In the genomic region with DNA sequence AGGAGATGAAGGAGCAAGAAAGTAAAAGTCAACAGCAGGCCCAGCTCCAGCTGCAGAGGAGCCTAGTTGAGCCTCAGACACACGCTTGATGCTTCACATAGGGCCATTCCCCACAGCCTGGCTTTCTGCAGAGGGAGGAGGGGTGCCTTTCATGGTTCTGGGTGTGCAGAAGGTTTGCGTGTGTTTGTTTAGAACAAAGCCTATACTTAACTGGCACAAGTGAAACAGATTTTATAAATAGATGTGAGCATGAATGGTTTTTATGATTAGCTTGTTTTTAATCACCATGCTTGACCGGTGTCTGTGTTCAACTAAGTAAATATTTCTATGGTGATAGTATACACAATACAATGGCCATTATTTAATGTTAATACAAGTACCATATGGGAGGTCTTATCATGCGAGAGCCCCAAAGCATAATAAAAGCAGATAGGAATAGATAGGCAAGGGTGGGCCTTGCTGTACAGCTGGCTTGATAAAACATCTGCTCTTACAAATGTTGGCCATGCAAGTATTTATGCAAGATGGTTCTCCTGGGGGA, we compare ENCODE assay signal across 13 cellular contexts.
DNase-seq lines count a peak whose midpoint lies in the region; ATAC-seq and TF ChIP-seq lines count a peak whose summit lies in the region.
"Had no signal": no experiment of that assay in that cellular context is flagged by ENCODE, and none has a peak within 500 bp of the region (broad histone marks: within the 10 kb centered on the region; RNA-seq: fewer than 3 reads in every experiment).

No MANE protein-coding gene starts in this region.

- H3K36me3 Mint-ChIP-seq in effector memory CD8-positive, alpha-beta T cell (ENCODE audit: insufficient read depth), result peaks cover 13% of the 10 kb centered on the region

- POLR2A ChIA-PET in OCI-LY7 (lab: Charles Lee), result interaction anchor here (0.6 to 1.5 kb wide), 2 partner anchors 327 to 539 kb away, joined by 4 read pairs; no protein-coding TSS in a partner anchor

- no peak for TF ChIP-seq CTCF in OCI-LY7 (conservative IDR thresholded peaks at IDR 0.05; ENCODE audit: low read length)
- TF ChIP-seq CTCF in prostate gland (IDR thresholded peaks at IDR 0.05), result no peak

- ATAC-seq in HG02852 (IDR thresholded peaks at IDR 0.05; ENCODE audit: unreplicated experiment), result peak; percentile 34
- ATAC-seq in left colon, result peak; percentile 76
- no peak for ATAC-seq in HG03378 (IDR thresholded peaks at IDR 0.05; ENCODE audit: unreplicated experiment)
- no peak for ATAC-seq in effector memory CD8-positive, alpha-beta T cell (replicated peaks)

- no peak overlapping the region for H3K4me2 ChIP-seq in OCI-LY7 (ENCODE audit: low read length)

- DNase-seq in COR-L47 (lab: John Stamatoyannopoulos, UW), result peak; percentile 92
- no peak for DNase-seq in OCI-LY7 (ENCODE audit: low spot score)
- DNase-seq in left colon, result no peak
- DNase-seq in prostate gland (ENCODE audit: low spot score), result no peak
- DNase-seq in effector memory CD8-positive, alpha-beta T cell, result no peak
- DNase-seq in UCSD-AML1 (lab: John Stamatoyannopoulos, UW; ENCODE audit: unreplicated experiment), result no peak
- DNase-seq: activated CD4-positive, CD25-positive, alpha-beta regulatory T cell; central memory CD4-positive, alpha-beta T cell; glutamatergic neuron; NCI-H1694 treated with DMSO at 0.1 percent for 48 hours; pancreas had no signal

- no peaks in the 10 kb centered on the region for H4K20me1 ChIP-seq in OCI-LY7 (ENCODE audit: insufficient read depth, low read length)

- H3K27me3 ChIP-seq in prostate gland (replicated peaks; ENCODE audit: insufficient read depth), result no peaks in the 10 kb centered on the region
- H3K27me3 ChIP-seq: pancreas had no signal

- intact Hi-C loops in OCI-LY7 (cut with micrococcal nuclease; ENCODE audit: unreplicated experiment) (no loop called here), left colon (cut with DNase I, micrococcal nuclease) (loop anchor here in 1 of 2 donors (10.0 kb wide), 1 partner anchor 122 kb away; no protein-coding TSS in a partner anchor), prostate gland (cut with DNase I) (loop anchor here (10.0 kb wide), 1 partner anchor 168 kb away; no protein-coding TSS in a partner anchor)

- H3K27ac Mint-ChIP-seq in effector memory CD8-positive, alpha-beta T cell, result peak overlapping the region in 1 of 2 donors; percentile 97

- H3K4me1 Mint-ChIP-seq in effector memory CD8-positive, alpha-beta T cell (ENCODE audit: low read depth in 2 of 2), result peaks cover 65 to 76% of the 10 kb centered on the region in 2 donors

- peaks cover 14% of the 10 kb centered on the region for H3K4me1 ChIP-seq in OCI-LY7 (ENCODE audit: insufficient read depth, low read length, poor library complexity, severe bottlenecking)
- no peaks in the 10 kb centered on the region for H3K4me1 ChIP-seq in prostate gland (replicated peaks)
- H3K4me1 ChIP-seq: pancreas had no signal

- CTCF ChIA-PET in OCI-LY7 (lab: Charles Lee; ENCODE audit: unreplicated experiment), result no interaction called here

- H3K79me2 ChIP-seq in OCI-LY7 (ENCODE audit: insufficient read depth, low read depth, low read length), result no peaks in the 10 kb centered on the region

- 55% methylated on average over 4 of the region's 4 CpGs for WGBS in prostate gland

- H3K9me3 Mint-ChIP-seq in effector memory CD8-positive, alpha-beta T cell, result no peaks in the 10 kb centered on the region

- no peak overlapping the region for H3K4me3 Mint-ChIP-seq in effector memory CD8-positive, alpha-beta T cell

- H3K36me3 ChIP-seq in OCI-LY7 (ENCODE audit: insufficient read depth, low read length) (no peaks in the 10 kb centered on the region), prostate gland (no peaks in the 10 kb centered on the region)
- H3K36me3 ChIP-seq: pancreas had no signal

- no peaks in the 10 kb centered on the region for H3K27me3 Mint-ChIP-seq in effector memory CD8-positive, alpha-beta T cell

- H3K4me3 ChIP-seq in OCI-LY7 (ENCODE audit: low read depth, low read length, poor library complexity, severe bottlenecking) (no peak overlapping the region), prostate gland (no peak overlapping the region)
- H3K4me3 ChIP-seq: pancreas had no signal

- H3K9me2 ChIP-seq in OCI-LY7 (ENCODE audit: insufficient read depth, low read length), result no peaks in the 10 kb centered on the region

- no TSS peak for BruUV-seq in OCI-LY7 (replicated peaks; lab: Mats Ljungman, UMichigan)

- H3K9me3 ChIP-seq in OCI-LY7 (ENCODE audit: low read length) (no peaks in the 10 kb centered on the region), prostate gland (no peaks in the 10 kb centered on the region)
- H3K9me3 ChIP-seq: pancreas had no signal

- peak overlapping the region; percentile 6; the same call in 1 of the 2 replicates for H2AFZ ChIP-seq in OCI-LY7 (ENCODE audit: low read length)

- TF ChIP-seq POLR2A in prostate gland (IDR thresholded peaks at IDR 0.05), result no peak

- H3K27ac ChIP-seq in OCI-LY7 (ENCODE audit: low read depth, low read length, poor library complexity, severe bottlenecking), result no peak overlapping the region
- no peak overlapping the region for H3K27ac ChIP-seq in prostate gland
- H3K27ac ChIP-seq: pancreas had no signal

Comparison
In these comparisons a context has a peak if more than half of its experiments do, and no peak if none do; other contexts are left out.
1. ATAC-seq: peak in HG02852 (single experiment) and left colon (single experiment); none in HG03378 (single experiment) and effector memory CD8-positive, alpha-beta T cell (single experiment).